Comparison of ENCODE assay signal across 9 cellular contexts in the genomic region with DNA sequence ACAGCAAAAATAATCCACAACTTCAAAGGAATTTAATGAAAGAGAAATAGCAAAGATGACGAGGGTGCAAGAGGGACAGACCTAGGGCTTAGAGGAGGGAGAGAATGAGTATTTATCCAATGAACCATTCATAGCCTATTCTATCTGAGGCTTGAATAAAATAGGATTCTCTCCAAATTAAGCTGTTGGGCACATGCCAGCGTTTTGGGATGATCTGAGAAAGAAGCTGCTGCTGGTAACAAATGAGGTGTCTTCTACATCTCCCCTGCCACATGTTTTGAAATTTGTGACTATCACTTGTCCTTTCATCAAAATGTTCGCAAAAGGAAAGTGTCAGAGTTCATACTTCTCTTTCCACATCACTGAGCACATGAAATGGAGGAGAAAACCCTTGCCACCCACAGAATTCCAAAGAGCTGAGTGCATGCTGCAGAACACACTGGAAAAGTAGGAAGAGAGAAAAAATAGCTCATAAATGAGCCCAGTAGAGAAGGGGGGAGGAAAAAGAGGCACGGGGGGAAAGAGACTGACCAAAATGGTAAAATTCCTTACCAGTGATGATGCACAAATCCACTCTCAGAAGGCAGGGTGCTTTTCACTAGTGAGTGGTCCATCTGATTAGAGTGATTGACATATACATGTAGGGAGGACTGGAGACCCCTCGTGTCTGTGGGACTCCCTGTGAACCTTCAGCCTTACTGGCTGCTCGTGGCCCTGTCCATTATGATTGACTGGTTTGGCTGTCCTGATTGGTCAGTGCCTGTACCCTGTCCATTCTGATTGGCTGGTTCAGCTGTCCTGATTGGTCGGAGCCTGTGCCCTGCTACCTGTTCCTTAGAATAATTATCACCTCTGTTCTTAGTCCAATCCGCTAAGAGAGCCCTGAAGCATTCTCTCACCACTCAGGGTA.
A peak's percentile ranks its signal among the peaks of the same experiment; 100 is the strongest.
DNase-seq lines count a peak whose midpoint lies in the region; ATAC-seq and TF ChIP-seq lines count a peak whose summit lies in the region.
"Had no signal": no experiment of that assay in that cellular context is flagged by ENCODE, and none has a peak within 500 bp of the region (broad histone marks: within the 10 kb centered on the region; RNA-seq: fewer than 3 reads in every experiment).

No MANE protein-coding gene starts in this region.

- no peak overlapping the region for H3K4me3 ChIP-seq in right cardiac atrium (ENCODE audit: low read length)
- H3K4me3 ChIP-seq in stomach, result no peak overlapping the region

- TF ChIP-seq EP300 in stomach (IDR thresholded peaks at IDR 0.05), result no peak

- H3K4me1 ChIP-seq in right cardiac atrium (ENCODE audit: control insufficient read depth, insufficient read depth, low read length) (no peaks in the 10 kb centered on the region), stomach (peaks cover 0 to 4% (median 0%) of the 10 kb centered on the region in 4 donors)

- H3K9me3 ChIP-seq in right cardiac atrium (ENCODE audit: control insufficient read depth, low read length), result no peaks in the 10 kb centered on the region
- H3K9me3 ChIP-seq in stomach, result peaks cover 0 to 14% (median 6%) of the 10 kb centered on the region in 4 donors

- H3K36me3 ChIP-seq in stomach, result no peaks in the 10 kb centered on the region

- DNase-seq in GM04504 (ENCODE audit: low read depth) (peak; percentile 82), amniotic epithelial cell (ENCODE audit: low read depth) (peak; percentile 94), right cardiac atrium (no peak), stomach (no peak), mucosa of gallbladder (ENCODE audit: low spot score) (no peak), NCI-H187 treated with DMSO at 0.1 percent for 48 hours (lab: John Stamatoyannopoulos, UW) (no peak)
- no peak for DNase-seq in activated CD4-positive, alpha-beta T cell treated with anti-CD3 and anti-CD28 coated beads for 4 hours
- DNase-seq: midbrain had no signal

- no peak for TF ChIP-seq POLR2A in stomach (IDR thresholded peaks at IDR 0.05)

- H3K27ac ChIP-seq in right cardiac atrium (ENCODE audit: low read length) (no peak overlapping the region), stomach (peak overlapping the region in 4 of 5 donors; percentile 1 to 61 (median 38))

- no peaks in the 10 kb centered on the region for H3K27me3 ChIP-seq in right cardiac atrium (ENCODE audit: control insufficient read depth, insufficient read depth)
- no peaks in the 10 kb centered on the region for H3K27me3 ChIP-seq in stomach

- TF ChIP-seq CTCF in stomach (IDR thresholded peaks at IDR 0.05), result no peak

- ATAC-seq in right cardiac atrium (peak; percentile 51 to 56), HG03521 (IDR thresholded peaks at IDR 0.05; ENCODE audit: unreplicated experiment) (no peak)

- WGBS in right cardiac atrium, result 65% methylated on average over 8 of the region's 8 CpGs
- WGBS in stomach, 5 donors, result 52 to 74% (median 72%) methylated on average over 8 of the region's 8 CpGs

- intact Hi-C loops in right cardiac atrium (cut with DNase I) (no loop called here), stomach (cut with DNase I; ENCODE audit: low total_unique reads) (no loop called here)

Comparison
In these comparisons a context has a peak if more than half of its experiments do, and no peak if none do; other contexts are left out.
1. DNase-seq: peak in GM04504 (single experiment) and amniotic epithelial cell (single experiment); none in right cardiac atrium (0 of 3), stomach (single experiment), mucosa of gallbladder (single experiment), activated CD4-positive, alpha-beta T cell treated with anti-CD3 and anti-CD28 coated beads for 4 hours (0 of 2) and NCI-H187 treated with DMSO at 0.1 percent for 48 hours (single experiment).